In the genomic region with DNA sequence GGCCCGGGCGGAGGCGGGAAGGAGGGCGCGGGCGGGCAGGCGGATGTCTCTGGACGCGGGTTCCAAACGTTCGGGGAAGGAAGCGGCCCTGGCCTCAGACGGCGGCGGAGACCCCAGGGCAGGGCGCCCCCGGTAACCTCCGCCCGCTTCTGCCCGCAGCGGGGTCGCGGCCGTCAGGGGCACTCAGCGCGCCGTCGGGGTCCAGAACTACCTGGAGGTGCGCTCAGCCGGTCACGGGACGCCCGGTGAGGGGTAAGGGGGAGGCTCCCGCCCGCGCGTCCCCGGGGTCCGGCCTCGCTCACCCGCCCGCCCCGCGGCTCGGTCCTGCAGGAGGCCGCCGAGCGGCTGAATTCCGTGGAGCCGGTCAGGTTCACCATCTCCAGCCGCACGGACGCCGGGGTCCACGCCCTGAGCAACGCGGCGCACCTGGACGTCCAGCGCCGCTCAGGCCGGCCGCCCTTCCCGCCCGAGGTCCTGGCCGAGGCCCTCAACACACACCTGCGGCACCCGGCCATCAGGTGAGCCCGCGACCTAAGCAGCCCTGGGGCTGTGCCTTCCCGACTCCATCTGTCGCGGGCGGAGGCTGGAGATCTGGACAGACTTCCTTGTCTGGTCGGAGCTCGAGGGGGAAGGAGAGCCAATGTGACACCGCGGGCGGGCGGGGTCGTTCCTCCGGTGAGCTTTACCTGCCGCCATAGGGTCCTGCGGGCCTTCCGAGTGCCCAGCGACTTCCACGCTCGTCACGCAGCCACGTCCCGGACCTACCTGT, we compare ENCODE assay signal across 8 cellular contexts. TPM values are rescaled to one million over a fixed set of nuclear protein-coding genes. Genes with fewer than 3 reads are reported as not detected.
DNase-seq lines count a peak whose midpoint lies in the region; ATAC-seq and TF ChIP-seq lines count a peak whose summit lies in the region.

No MANE protein-coding gene starts in this region.

- H3K4me3 ChIP-seq in BE2C (ENCODE audit: low read depth, low read length) (peak overlapping the region; percentile 80), lung (peak overlapping the region; percentile 79), upper lobe of right lung (peak overlapping the region; percentile 92)

- H3K4me1 Mint-ChIP-seq in central memory CD8-positive, alpha-beta T cell: peaks cover 16% of the 10 kb centered on the region

- H3K36me3 ChIP-seq in BE2C (peaks cover 46% of the 10 kb centered on the region), lung (ENCODE audit: control insufficient read depth in 2 of 2, insufficient read depth in 2 of 2, low read length in 2 of 2) (peaks cover 0 to 38% of the 10 kb centered on the region in 2 donors), upper lobe of right lung (peaks cover 35% of the 10 kb centered on the region)

- no peaks in the 10 kb centered on the region for H3K27me3 Mint-ChIP-seq in central memory CD8-positive, alpha-beta T cell

- no peaks in the 10 kb centered on the region for H3K9me3 Mint-ChIP-seq in central memory CD8-positive, alpha-beta T cell

- H3K9me3 ChIP-seq in BE2C: no peaks in the 10 kb centered on the region
- H3K9me3 ChIP-seq in lung (ENCODE audit: control insufficient read depth in 2 of 2, insufficient read depth in 1 of 2, low read length in 1 of 2): no peaks in the 10 kb centered on the region
- no peaks in the 10 kb centered on the region for H3K9me3 ChIP-seq in upper lobe of right lung

- peaks cover 27% of the 10 kb centered on the region for H3K36me3 Mint-ChIP-seq in central memory CD8-positive, alpha-beta T cell (ENCODE audit: insufficient read depth)

- intact Hi-C loops in upper lobe of right lung (cut with DNase I): no loop called here

- whole genome bisulfite sequencing in lung, 2 donors: 4 to 9% methylated on average over 51 to 91 of the region's 91 CpGs

- no peaks in the 10 kb centered on the region for H3K27me3 ChIP-seq in BE2C
- H3K27me3 ChIP-seq in lung (ENCODE audit: control insufficient read depth, insufficient read depth): no peaks in the 10 kb centered on the region
- no peaks in the 10 kb centered on the region for H3K27me3 ChIP-seq in upper lobe of right lung

- TF ChIP-seq CTCF in BE2C (IDR thresholded peaks at IDR 0.05; ENCODE audit: low read depth, low read length): no peak
- TF ChIP-seq CTCF in lung (IDR thresholded peaks at IDR 0.05; ENCODE audit: control extremely low read depth, extremely low read depth): no peak
- TF ChIP-seq CTCF in upper lobe of right lung (IDR thresholded peaks at IDR 0.05): no peak

- H3K27ac ChIP-seq in lung (ENCODE audit: low read depth in 1 of 2, low read length in 1 of 2): peak overlapping the region; percentile 90 to 91
- peak overlapping the region; percentile 91 for H3K27ac ChIP-seq in upper lobe of right lung

- H3K4me1 ChIP-seq in BE2C (peaks cover 5% of the 10 kb centered on the region), lung (ENCODE audit: control insufficient read depth in 2 of 2, insufficient read depth in 2 of 2, low read length in 2 of 2) (peaks cover 13 to 33% of the 10 kb centered on the region in 2 donors), upper lobe of right lung (peaks cover 41% of the 10 kb centered on the region)

- no peak for DNase-seq in BE2C
- peak; percentile 54 for DNase-seq in NCI-H69 (lab: John Stamatoyannopoulos, UW)
- no peak for DNase-seq in central memory CD8-positive, alpha-beta T cell (ENCODE audit: low spot score in 2 of 2)
- DNase-seq in lung (ENCODE audit: low spot score): peak; percentile 42
- peak; percentile 77 for DNase-seq in upper lobe of right lung
- DNase-seq in D341Med (ENCODE audit: low spot score): no peak
- DNase-seq in NAMALWA (ENCODE audit: low spot score): no peak

- ATAC-seq in GM19372 (IDR thresholded peaks at IDR 0.05; ENCODE audit: low read depth, unreplicated experiment): peak; percentile 4
- ATAC-seq in central memory CD8-positive, alpha-beta T cell (replicated peaks; ENCODE audit: extremely low read depth, poor library complexity, severe bottlenecking): no peak
- ATAC-seq in lung (ENCODE audit: insufficient read depth, low FRiP score): no peak
- ATAC-seq in upper lobe of right lung: peak; percentile 1

- peak overlapping the region; percentile 79 for H3K4me3 Mint-ChIP-seq in central memory CD8-positive, alpha-beta T cell

- peak overlapping the region; percentile 80 for H3K27ac Mint-ChIP-seq in central memory CD8-positive, alpha-beta T cell (ENCODE audit: low read depth)

RNA-seq across cellular contexts. Expression of gene PUSL1, which starts 0.5 kb away (rescaled TPM):
- 58.9 TPM for polyA plus RNA-seq in BE2C (2012; ENCODE audit: insufficient read depth, insufficient read length, low read depth)
- total RNA-seq in lung (10 to 100 TPM; 11.3 to 21.1 TPM), upper lobe of right lung (14.2 TPM)
- 10 to 100 TPM; 16.1 to 23.7 TPM for polyA plus RNA-seq in lung

RNA-seq across cellular contexts. Expression of gene ACAP3, which starts 1.2 kb away (rescaled TPM):
- polyA plus RNA-seq in BE2C (2012; ENCODE audit: insufficient read depth, insufficient read length, low read depth): 526 TPM
- total RNA-seq in lung: 10 to 100 TPM; 33.6 to 62.8 TPM
- polyA plus RNA-seq in lung: 10 to 100 TPM; 18.7 to 42.0 TPM
- 55.2 TPM for total RNA-seq in upper lobe of right lung

RNA-seq across cellular contexts. Expression of gene INTS11, which starts 15.5 kb away (rescaled TPM):
- 605 TPM for polyA plus RNA-seq in BE2C (2012; ENCODE audit: insufficient read depth, insufficient read length, low read depth)
- total RNA-seq in lung (100 to 1,000 TPM in 1 of 2 donors, 10 to 100 TPM in 1; 89.8 to 102 TPM), upper lobe of right lung (81.9 TPM)
- 100 to 1,000 TPM in 1 of 2 donors, 10 to 100 TPM in 1; 91.2 to 130 TPM for polyA plus RNA-seq in lung

RNA-seq across cellular contexts. Expression of gene CPTP, which starts 15.7 kb away (rescaled TPM):
- 25.3 TPM for polyA plus RNA-seq in BE2C (2012; ENCODE audit: insufficient read depth, insufficient read length, low read depth)
- total RNA-seq in lung: 10 to 100 TPM; 14.2 to 24.2 TPM
- 10 to 100 TPM; 10.9 to 32.0 TPM for polyA plus RNA-seq in lung
- 20.4 TPM for total RNA-seq in upper lobe of right lung

RNA-seq across cellular contexts. Expression of gene TAS1R3, which starts 22.1 kb away (rescaled TPM):
- polyA plus RNA-seq in BE2C (2012; ENCODE audit: insufficient read depth, insufficient read length, low read depth): 8.0 TPM
- total RNA-seq in lung (1 to 10 TPM in 1 of 2 donors, under 1 TPM in 1; 0.67 to 1.3 TPM), upper lobe of right lung (0.32 TPM)
- polyA plus RNA-seq in lung: under 1 TPM; 0.13 to 0.43 TPM

Comparison
In these comparisons a context has a peak if more than half of its experiments do, and no peak if none do; other contexts are left out.
1. DNase-seq: peak in NCI-H69 (single experiment), lung (single experiment) and upper lobe of right lung (single experiment); none in BE2C (single experiment), central memory CD8-positive, alpha-beta T cell (0 of 2), D341Med (single experiment) and NAMALWA (single experiment).
2. ATAC-seq: peak in GM19372 (single experiment) and upper lobe of right lung (single experiment); none in central memory CD8-positive, alpha-beta T cell (single experiment) and lung (single experiment).
3. Peak in every context shown above with its lines, with median percentiles within 50 percentile points of each other: H3K4me3 ChIP-seq.